Comparison of ENCODE assay signal across 17 cellular contexts in the genomic region with DNA sequence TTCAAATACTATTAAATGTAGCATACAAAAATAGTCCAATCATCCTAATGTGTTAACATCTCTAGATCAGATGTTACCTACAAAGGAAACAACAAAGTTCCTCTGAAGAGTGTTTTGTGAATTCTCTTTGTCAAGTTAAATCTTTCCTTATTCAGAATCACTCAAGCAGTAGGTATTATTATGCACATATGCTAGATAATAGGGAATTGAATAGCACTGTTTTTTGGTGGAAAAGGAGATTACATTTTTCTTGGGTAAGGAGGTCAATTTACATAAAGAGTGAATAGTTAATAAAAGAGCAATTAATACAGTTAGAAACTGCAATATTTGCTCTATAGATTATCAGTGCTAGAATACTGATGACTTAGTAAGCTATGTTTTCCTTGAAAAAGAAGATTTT.
DNase-seq lines count a peak whose midpoint lies in the region; ATAC-seq and TF ChIP-seq lines count a peak whose summit lies in the region.
"Had no signal": no experiment of that assay in that cellular context is flagged by ENCODE, and none has a peak within 500 bp of the region (broad histone marks: within the 10 kb centered on the region; RNA-seq: fewer than 3 reads in every experiment).

No MANE protein-coding gene starts in this region.

- intact Hi-C loops in Calu3 (cut with micrococcal nuclease; ENCODE audit: unreplicated experiment): loop anchor here (2.0 kb wide), 1 partner anchor 127 kb away; no protein-coding TSS in a partner anchor

- no peak overlapping the region for H3K9ac ChIP-seq in HUES48 (ENCODE audit: low read depth, low read length)
- H3K9ac ChIP-seq: BLaER1, GM23248, KMS-11 had no signal

- H3K36me3 ChIP-seq in HUES48 (ENCODE audit: control insufficient read depth, insufficient read depth, low read length): no peaks in the 10 kb centered on the region
- H3K36me3 ChIP-seq: BLaER1 had no signal

- peaks cover 48% of the 10 kb centered on the region for H3K4me1 ChIP-seq in HUES48 (ENCODE audit: control insufficient read depth, insufficient read depth, low read length)
- H3K4me1 ChIP-seq: BLaER1 had no signal

- no peak for TF ChIP-seq CTCF in Calu3 (IDR thresholded peaks at IDR 0.05; ENCODE audit: unreplicated experiment)

- H3K27me3 ChIP-seq in HUES48 (ENCODE audit: control insufficient read depth, insufficient read depth, low read length): no peaks in the 10 kb centered on the region
- H3K27me3 ChIP-seq: BLaER1 had no signal

- peak overlapping the region; percentile 97 for H3K27ac Mint-ChIP-seq in Calu3 (ENCODE audit: unreplicated experiment)
- H3K27ac Mint-ChIP-seq: CD14-positive monocyte; CD4-positive, alpha-beta memory T cell had no signal

- peak overlapping the region; percentile 20; the same call in 1 of the 2 replicates for H3K4me3 ChIP-seq in HUES48 (ENCODE audit: low read depth, low read length)
- H3K4me3 ChIP-seq: BLaER1, GM12878, GM23248 had no signal

- H3K27ac ChIP-seq in HUES48 (ENCODE audit: low read depth, low read length) (peak overlapping the region; percentile 70), epithelial cell of prostate (peak overlapping the region; percentile 99)
- H3K27ac ChIP-seq: BLaER1, GM23248, KMS-11 had no signal

- ATAC-seq in GM21825 (IDR thresholded peaks at IDR 0.05; ENCODE audit: unreplicated experiment) (no peak), HG03378 (IDR thresholded peaks at IDR 0.05; ENCODE audit: unreplicated experiment) (no peak)
- ATAC-seq: GM12878 had no signal

- CTCF ChIA-PET in Calu3 (lab: Charles Lee): interaction anchor here (0.8 kb wide), 1 partner anchor 39 kb away, joined by 3 read pairs; no protein-coding TSS in a partner anchor

- H3K9me3 Mint-ChIP-seq in Calu3 (ENCODE audit: low read depth, unreplicated experiment): no peaks in the 10 kb centered on the region
- H3K9me3 Mint-ChIP-seq: CD14-positive monocyte; CD4-positive, alpha-beta memory T cell had no signal

- peaks cover 65% of the 10 kb centered on the region for H3K36me3 Mint-ChIP-seq in Calu3 (ENCODE audit: insufficient read depth, unreplicated experiment)
- H3K36me3 Mint-ChIP-seq: CD14-positive monocyte; CD4-positive, alpha-beta memory T cell had no signal

- H3K9me3 ChIP-seq in HUES48 (ENCODE audit: control insufficient read depth, insufficient read depth, low read length): no peaks in the 10 kb centered on the region
- H3K9me3 ChIP-seq: BLaER1 had no signal

- peaks cover 79% of the 10 kb centered on the region for H3K4me1 Mint-ChIP-seq in Calu3 (ENCODE audit: low read depth, unreplicated experiment)
- H3K4me1 Mint-ChIP-seq: CD4-positive, alpha-beta memory T cell had no signal

- no TSS peak for BruUV-seq in Calu3 (replicated peaks; lab: Mats Ljungman, UMichigan)

- H3K4me3 Mint-ChIP-seq in Calu3 (ENCODE audit: low read depth, unreplicated experiment): no peak overlapping the region
- H3K4me3 Mint-ChIP-seq: CD14-positive monocyte; CD4-positive, alpha-beta memory T cell had no signal

- no peaks in the 10 kb centered on the region for H3K27me3 Mint-ChIP-seq in Calu3 (ENCODE audit: unreplicated experiment)

- DNase-seq in Calu3 (no peak), epithelial cell of prostate (ENCODE audit: low read depth, low spot score) (no peak), NCI-H524 (lab: John Stamatoyannopoulos, UW) (no peak), dedifferentiated amniotic fluid mesenchymal stem cell (ENCODE audit: extremely low spot score) (no peak)
- DNase-seq: CD4-positive, alpha-beta memory T cell; DMS 273 treated with DMSO at 0.1 percent for 48 hours; DMS53; DND-41; EL; GM23248 had no signal
